In genomic region chr11:132168326-132168725, GRCh38 we compare ENCODE assay signal across 22 cellular contexts.
"Had no signal": no experiment of that assay in that cellular context is flagged by ENCODE, and none has a peak within 500 bp of the region (broad histone marks: within the 10 kb centered on the region; RNA-seq: fewer than 3 reads in every experiment).

No MANE protein-coding gene starts in this region.

- H3K4me3 ChIP-seq: colonic mucosa, esophagus squamous epithelium, gastrocnemius medialis, heart right ventricle, left lung, lower lobe of right lung, mucosa of descending colon had no signal

- H3K4me1 ChIP-seq: colonic mucosa, esophagus squamous epithelium, gastrocnemius medialis, heart right ventricle, left lung, lower lobe of right lung had no signal

- H3K27ac ChIP-seq: colonic mucosa, epithelial cell of prostate, esophagus squamous epithelium, gastrocnemius medialis, heart right ventricle, left lung, lower lobe of right lung had no signal

- H3K9me3 ChIP-seq: colonic mucosa, esophagus squamous epithelium, gastrocnemius medialis, heart right ventricle, left lung, lower lobe of right lung had no signal

- ATAC-seq: effector memory CD8-positive, alpha-beta T cell; esophagus mucosa; gastrocnemius medialis; heart right ventricle; left cardiac atrium; left lung; left ventricle myocardium superior; lower lobe of right lung; mucosa of descending colon had no signal

- H3K36me3 ChIP-seq: colonic mucosa, esophagus squamous epithelium, gastrocnemius medialis, heart right ventricle, left lung, lower lobe of right lung had no signal

- H3K27me3 ChIP-seq: colonic mucosa, esophagus squamous epithelium, gastrocnemius medialis, left lung had no signal

- DNase-seq: colonic mucosa; cortex of kidney; effector CD8-positive, alpha-beta T cell; effector memory CD8-positive, alpha-beta T cell; endodermal cell; erythroblast; esophagus squamous epithelium; foreskin fibroblast; foreskin melanocyte; gastrocnemius medialis; glutamatergic neuron; head of caudate nucleus; heart right ventricle; hippocampal formation; left cardiac atrium; left lung; left ventricle myocardium superior; lower lobe of right lung; mesenchymal stem cell; mucosa of descending colon had no signal
